ENCODE assay signal across 1 cellular context in the genomic region with DNA sequence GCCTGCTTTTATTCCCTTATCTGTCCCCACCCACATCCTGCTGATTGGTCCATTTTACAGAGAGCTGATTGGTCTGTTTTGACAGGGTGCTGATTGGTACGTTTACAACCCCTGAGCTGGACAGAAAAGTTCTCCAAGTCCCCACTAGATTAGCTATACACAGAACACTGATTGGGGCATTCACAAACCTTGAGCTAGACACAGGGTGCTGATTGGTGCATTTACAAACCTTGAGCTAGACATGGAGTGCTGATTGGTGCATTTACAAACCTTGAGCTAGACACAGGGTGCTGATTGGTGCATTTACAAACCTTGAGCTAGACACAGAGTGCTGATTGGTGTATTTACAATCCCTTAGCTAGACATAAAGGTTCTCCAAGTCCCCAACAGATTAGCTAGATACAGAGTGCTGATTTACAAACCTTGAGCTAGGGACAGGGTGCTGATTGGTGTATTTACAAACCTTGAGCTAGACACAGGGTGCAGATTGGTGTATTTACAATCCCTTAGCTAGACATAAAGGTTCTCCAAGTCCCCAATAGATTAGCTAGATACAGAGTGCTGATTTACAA.
TF ChIP-seq lines count a peak whose summit lies in the region.

No MANE protein-coding gene starts in this region.

TF ChIP-seq in K562, 482 proteins besides CTCF, POLR2A, EP300 and RAD21:
- TF ChIP-seq NFYB (IDR thresholded peaks at IDR 0.05; ENCODE audit: extremely low read depth, insufficient read length): peak; percentile 74
- peak; percentile 48 for TF ChIP-seq FOS (IDR thresholded peaks at IDR 0.05; ENCODE audit: extremely low read depth, insufficient read length)
- peak; percentile 73 for TF ChIP-seq ASH1L (IDR thresholded peaks at IDR 0.05; ENCODE audit: borderline replicate concordance, low read depth, partially characterized antibody)
TF ChIP-seq in K562: peak in this region for 3; not testable (repeated sequence) for 479.
